ENCODE assay signal across 14 cellular contexts in the genomic region with DNA sequence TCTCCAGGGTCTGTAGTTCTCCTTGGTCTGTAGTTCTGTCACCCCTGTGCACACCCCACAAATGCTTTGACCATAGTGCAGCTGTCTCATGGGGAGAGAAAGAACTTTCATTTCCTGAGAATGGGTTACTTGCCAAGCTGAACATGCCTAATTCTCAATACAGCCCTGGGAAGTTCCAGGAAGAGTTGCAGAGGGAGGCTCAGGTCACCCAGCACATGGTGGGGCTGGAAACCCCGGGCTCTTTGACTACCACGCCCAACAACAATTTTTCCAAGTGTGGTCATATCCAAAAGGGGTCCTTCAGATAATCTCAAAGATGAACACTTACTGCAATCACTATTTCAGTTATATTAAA. TPM values are rescaled to one million over a fixed set of nuclear protein-coding genes. Genes with fewer than 3 reads are reported as not detected.
A peak's percentile ranks its signal among the peaks of the same experiment; 100 is the strongest.
DNase-seq lines count a peak whose midpoint lies in the region; ATAC-seq and TF ChIP-seq lines count a peak whose summit lies in the region.
"Had no signal": no experiment of that assay in that cellular context is flagged by ENCODE, and none has a peak within 500 bp of the region (broad histone marks: within the 10 kb centered on the region; RNA-seq: fewer than 3 reads in every experiment).

No MANE protein-coding gene starts in this region.

- H3K36me3 ChIP-seq in mammary epithelial cell (ENCODE audit: insufficient read depth, low read length) = no peaks in the 10 kb centered on the region
- H3K36me3 ChIP-seq in mucosa of descending colon (ENCODE audit: low read depth) = no peaks in the 10 kb centered on the region

- peak; percentile 40 for DNase-seq in mammary epithelial cell
- no peak for DNase-seq in MCF 10A (ENCODE audit: unreplicated experiment)
- DNase-seq in activated CD8-positive, alpha-beta T cell treated with anti-CD3 and anti-CD28 coated beads, Interleukin-2, amount 10 ng/mL, durations not matched to agents 7 days and 5 days = no peak
- DNase-seq in immature natural killer cell = no peak
- DNase-seq in superior temporal gyrus (ENCODE audit: extremely low spot score) = peak; percentile 6
- no peak for DNase-seq in stimulated activated naive CD4-positive, alpha-beta T cell (lab: John Stamatoyannopoulos, UW)
- DNase-seq in mucosa of descending colon = no peak
- no peak for DNase-seq in NCI-H2081 treated with DMSO at 0.1 percent for 48 hours (lab: John Stamatoyannopoulos, UW)
- DNase-seq: NCI-H510A treated with DMSO at 0.1 percent for 48 hours had no signal

- H3K79me2 ChIP-seq in mammary epithelial cell (ENCODE audit: insufficient read depth, low read length) = peaks cover 26% of the 10 kb centered on the region

- BruUV-seq in mammary epithelial cell (replicated peaks; lab: Mats Ljungman, UMichigan) = no TSS peak
- BruUV-seq in MCF 10A (replicated peaks; lab: Mats Ljungman, UMichigan) = no TSS peak

- no peak overlapping the region for H2AFZ ChIP-seq in mammary epithelial cell (ENCODE audit: low read depth, low read length)

- no peaks in the 10 kb centered on the region for H4K20me1 ChIP-seq in mammary epithelial cell (ENCODE audit: insufficient read depth, low read length)

- POLR2A ChIA-PET in MCF 10A (lab: Yijun Ruan, JAX) = interaction anchor here (0.7 to 1.9 kb wide), 4 partner anchors 8 to 35 kb away, joined by 3 to 9 read pairs (median 3); a partner anchor contains a TSS
- POLR2A ChIA-PET in activated CD8-positive, alpha-beta T cell treated with anti-CD3 and anti-CD28 coated beads, Interleukin-2, amount 10 ng/mL, durations not matched to agents 7 days and 5 days (lab: Charles Lee) = interaction anchor here (0.6 kb wide), 1 partner anchor 1247 kb away, joined by 3 read pairs; no protein-coding TSS in a partner anchor

- in situ Hi-C loops in mammary epithelial cell (cut with MboI; ENCODE audit: low sequenced_read_pairs in 2 of 2) = no loop called here

- H3K36me3 Mint-ChIP-seq in MCF 10A (ENCODE audit: insufficient read depth, unreplicated experiment) (peaks cover 6% of the 10 kb centered on the region), immature natural killer cell (no peaks in the 10 kb centered on the region)
- peaks cover 18% of the 10 kb centered on the region for H3K36me3 Mint-ChIP-seq in activated CD8-positive, alpha-beta T cell treated with anti-CD3 and anti-CD28 coated beads, Interleukin-2, amount 10 ng/mL, durations not matched to agents 7 days and 5 days (ENCODE audit: low read depth)

- no peak for TF ChIP-seq CTCF in mammary epithelial cell (conservative IDR thresholded peaks at IDR 0.05 in 1 of 2, IDR thresholded peaks at IDR 0.05 in 1 of 2; ENCODE audit: extremely low read depth in 1 of 2, insufficient read depth in 1 of 2, low read depth in 1 of 2, low read length in 2 of 2)
- TF ChIP-seq CTCF in MCF 10A (IDR thresholded peaks at IDR 0.05; ENCODE audit: unreplicated experiment) = no peak
- no peak for TF ChIP-seq CTCF in mucosa of descending colon (IDR thresholded peaks at IDR 0.05)

- H3K9ac ChIP-seq in mammary epithelial cell (ENCODE audit: insufficient read depth, low read length) = no peak overlapping the region

- no peaks in the 10 kb centered on the region for H3K9me3 Mint-ChIP-seq in MCF 10A (ENCODE audit: unreplicated experiment)
- H3K9me3 Mint-ChIP-seq in activated CD8-positive, alpha-beta T cell treated with anti-CD3 and anti-CD28 coated beads, Interleukin-2, amount 10 ng/mL, durations not matched to agents 7 days and 5 days (ENCODE audit: insufficient read depth) = no peaks in the 10 kb centered on the region
- H3K9me3 Mint-ChIP-seq in immature natural killer cell = no peaks in the 10 kb centered on the region

- H3K4me2 ChIP-seq in mammary epithelial cell (ENCODE audit: insufficient read depth, low read depth, low read length) = no peak overlapping the region

- no peak overlapping the region for H3K4me3 ChIP-seq in mammary epithelial cell (replicated peaks in 1 of 3; ENCODE audit: insufficient read depth in 1 of 3, low read depth in 2 of 3, low read length in 3 of 3)
- no peak overlapping the region for H3K4me3 ChIP-seq in mucosa of descending colon
- H3K4me3 ChIP-seq: SK-N-MC had no signal

- dilution Hi-C loops in mammary epithelial cell (cut with HindIII; ENCODE audit: low sequenced_read_pairs) = no loop called here

- H3K27me3 ChIP-seq in mammary epithelial cell (ENCODE audit: insufficient read depth, low read length) = no peaks in the 10 kb centered on the region

- ATAC-seq in activated CD8-positive, alpha-beta T cell treated with anti-CD3 and anti-CD28 coated beads, Interleukin-2, amount 10 ng/mL, durations not matched to agents 7 days and 5 days = no peak
- ATAC-seq in mucosa of descending colon = no peak

- H3K27me3 Mint-ChIP-seq in MCF 10A (ENCODE audit: insufficient read depth, unreplicated experiment) (no peaks in the 10 kb centered on the region), immature natural killer cell (ENCODE audit: low read depth in 3 of 3) (peaks cover 5 to 18% (median 5%) of the 10 kb centered on the region in 3 donors)
- no peaks in the 10 kb centered on the region for H3K27me3 Mint-ChIP-seq in activated CD8-positive, alpha-beta T cell treated with anti-CD3 and anti-CD28 coated beads, Interleukin-2, amount 10 ng/mL, durations not matched to agents 7 days and 5 days (ENCODE audit: low read depth)

- intact Hi-C loops in mammary epithelial cell (cut with micrococcal nuclease) (no loop called here), MCF 10A (cut with micrococcal nuclease) (no loop called here), mucosa of descending colon (cut with DNase I, micrococcal nuclease) (no loop called here)

- peaks cover 20% of the 10 kb centered on the region for H3K4me1 ChIP-seq in mammary epithelial cell (ENCODE audit: insufficient read depth, low read length)
- peaks cover 18% of the 10 kb centered on the region for H3K4me1 ChIP-seq in mucosa of descending colon (ENCODE audit: low read depth)

- 96% methylated on average over 2 of the region's 2 CpGs for WGBS in mammary epithelial cell (ENCODE audit: low coverage, missing lambda C conversion rate)

- H3K27ac Mint-ChIP-seq in MCF 10A (ENCODE audit: low read depth, unreplicated experiment) = no peak overlapping the region
- no peak overlapping the region for H3K27ac Mint-ChIP-seq in activated CD8-positive, alpha-beta T cell treated with anti-CD3 and anti-CD28 coated beads, Interleukin-2, amount 10 ng/mL, durations not matched to agents 7 days and 5 days
- peak overlapping the region in 4 of 6 donors; percentile 19 to 95 (median 40) for H3K27ac Mint-ChIP-seq in immature natural killer cell

- H3K9me3 ChIP-seq in mammary epithelial cell (replicated peaks; ENCODE audit: insufficient read depth, low read length) (no peaks in the 10 kb centered on the region), mucosa of descending colon (no peaks in the 10 kb centered on the region)
- H3K9me3 ChIP-seq: neutrophil had no signal

- no peak overlapping the region for H3K27ac ChIP-seq in mammary epithelial cell (ENCODE audit: insufficient read depth, low read depth, low read length)
- H3K27ac ChIP-seq: neutrophil had no signal

- CTCF ChIA-PET in mammary epithelial cell (lab: Charles Lee; ENCODE audit: low non-redundant PET) = interaction anchor here (0.6 kb wide), 1 partner anchor 120 kb away, joined by 15 read pairs; no protein-coding TSS in a partner anchor
- CTCF ChIA-PET in MCF 10A (lab: Yijun Ruan, JAX) = interaction anchor here (0.6 to 1.4 kb wide), 4 partner anchors 8 to 133 kb away, joined by 3 to 5 read pairs (median 4); no protein-coding TSS in a partner anchor
- CTCF ChIA-PET in activated CD8-positive, alpha-beta T cell treated with anti-CD3 and anti-CD28 coated beads, Interleukin-2, amount 10 ng/mL, durations not matched to agents 7 days and 5 days (lab: Charles Lee) = interaction anchor here (1.5 kb wide), 1 partner anchor 20 kb away, joined by 5 read pairs; no protein-coding TSS in a partner anchor

- H3K4me1 Mint-ChIP-seq in MCF 10A (ENCODE audit: insufficient read depth, unreplicated experiment) (peaks cover 42% of the 10 kb centered on the region), immature natural killer cell (peaks cover 66 to 84% of the 10 kb centered on the region in 2 donors)
- H3K4me1 Mint-ChIP-seq in activated CD8-positive, alpha-beta T cell treated with anti-CD3 and anti-CD28 coated beads, Interleukin-2, amount 10 ng/mL, durations not matched to agents 7 days and 5 days (ENCODE audit: low read depth) = peaks cover 64% of the 10 kb centered on the region

- H3K4me3 Mint-ChIP-seq in MCF 10A (ENCODE audit: unreplicated experiment) (no peak overlapping the region), immature natural killer cell (peak overlapping the region in 3 of 5 donors; percentile 91 to 93 (median 92))
- H3K4me3 Mint-ChIP-seq in activated CD8-positive, alpha-beta T cell treated with anti-CD3 and anti-CD28 coated beads, Interleukin-2, amount 10 ng/mL, durations not matched to agents 7 days and 5 days = peak overlapping the region; percentile 14

RNA-seq across cellular contexts. Expression of a gene that starts 2.2 kb away (rescaled TPM):
- total RNA-seq in mammary epithelial cell (10 to 100 TPM; 37.5 to 39.2 TPM), MCF 10A (2022) (29.3 TPM in 2 replicates), mucosa of descending colon (10 to 100 TPM; 39.0 to 64.7 (median 59.3) TPM)
- polyA plus RNA-seq in mammary epithelial cell (45.2 TPM), immature natural killer cell (10 to 100 TPM; 39.5 to 63.5 (median 60.0) TPM)
- 42.6 TPM for polyA minus RNA-seq in mammary epithelial cell
- 10 to 100 TPM; 58.5 to 60.9 TPM for total RNA-seq in activated CD8-positive, alpha-beta T cell treated with anti-CD3 and anti-CD28 coated beads, Interleukin-2, amount 10 ng/mL, durations not matched to agents 7 days and 5 days

RNA-seq across cellular contexts. Expression of a gene that starts 30.5 kb away (rescaled TPM):
- total RNA-seq in mammary epithelial cell (10 to 100 TPM; 28.5 to 35.2 TPM), MCF 10A (2022) (32.1 and 32.6 TPM in 2 replicates), mucosa of descending colon (10 to 100 TPM; 36.9 to 52.0 (median 38.5) TPM)
- polyA plus RNA-seq in mammary epithelial cell (25.5 TPM), immature natural killer cell (10 to 100 TPM; 61.8 to 81.3 (median 76.5) TPM)
- 29.0 TPM for polyA minus RNA-seq in mammary epithelial cell
- total RNA-seq in activated CD8-positive, alpha-beta T cell treated with anti-CD3 and anti-CD28 coated beads, Interleukin-2, amount 10 ng/mL, durations not matched to agents 7 days and 5 days = 10 to 100 TPM; 47.0 to 55.2 TPM

RNA-seq across cellular contexts. Expression of a gene that starts 30.6 kb away (rescaled TPM):
- total RNA-seq in mammary epithelial cell (10 to 100 TPM; 15.8 to 20.2 TPM), MCF 10A (2022) (42.1 and 46.4 TPM in 2 replicates), mucosa of descending colon (10 to 100 TPM; 21.1 to 35.0 (median 29.6) TPM)
- polyA plus RNA-seq in mammary epithelial cell (12.5 TPM), immature natural killer cell (10 to 100 TPM; 21.9 to 24.1 (median 23.4) TPM)
- 3.5 TPM for polyA minus RNA-seq in mammary epithelial cell
- total RNA-seq in activated CD8-positive, alpha-beta T cell treated with anti-CD3 and anti-CD28 coated beads, Interleukin-2, amount 10 ng/mL, durations not matched to agents 7 days and 5 days = 10 to 100 TPM; 17.3 to 17.9 TPM

RNA-seq across cellular contexts. Expression of a gene that starts 54.9 kb away (rescaled TPM):
- total RNA-seq in mammary epithelial cell (not detected), MCF 10A (2022) (not detected in 2 replicates), mucosa of descending colon (not detected)
- polyA plus RNA-seq in mammary epithelial cell (not detected), immature natural killer cell (not detected)
- not detected for polyA minus RNA-seq in mammary epithelial cell
- not detected for total RNA-seq in activated CD8-positive, alpha-beta T cell treated with anti-CD3 and anti-CD28 coated beads, Interleukin-2, amount 10 ng/mL, durations not matched to agents 7 days and 5 days
- total RNA-seq: epithelial cell of proximal tubule, LHCN-M2, temporal lobe had no signal

RNA-seq across cellular contexts. Expression of a gene that starts 56.3 kb away (rescaled TPM):
- total RNA-seq in mammary epithelial cell (not detected), MCF 10A (2022) (not detected in 2 replicates), mucosa of descending colon (not detected)
- polyA plus RNA-seq in mammary epithelial cell (not detected), immature natural killer cell (not detected)
- polyA minus RNA-seq in mammary epithelial cell = not detected
- total RNA-seq in activated CD8-positive, alpha-beta T cell treated with anti-CD3 and anti-CD28 coated beads, Interleukin-2, amount 10 ng/mL, durations not matched to agents 7 days and 5 days = not detected
- total RNA-seq: epithelial cell of proximal tubule, LHCN-M2, temporal lobe had no signal

Comparison
In these comparisons a context has a peak if more than half of its experiments do, and no peak if none do; other contexts are left out.
1. DNase-seq: peak in mammary epithelial cell (single experiment) and superior temporal gyrus (single experiment); none in MCF 10A (single experiment), activated CD8-positive, alpha-beta T cell treated with anti-CD3 and anti-CD28 coated beads, Interleukin-2, amount 10 ng/mL, durations not matched to agents 7 days and 5 days (single experiment), immature natural killer cell (0 of 3), stimulated activated naive CD4-positive, alpha-beta T cell (0 of 6), mucosa of descending colon (0 of 3) and NCI-H2081 treated with DMSO at 0.1 percent for 48 hours (single experiment).
2. H3K27ac Mint-ChIP-seq: peak in immature natural killer cell (4 of 6); none in MCF 10A (single experiment) and activated CD8-positive, alpha-beta T cell treated with anti-CD3 and anti-CD28 coated beads, Interleukin-2, amount 10 ng/mL, durations not matched to agents 7 days and 5 days (single experiment).